1 cellular context compared by ENCODE assay signal in genomic region chr20:33664085-33664761, GRCh38.
TF ChIP-seq lines count a peak whose summit lies in the region.

No MANE protein-coding gene starts in this region.

TF ChIP-seq in K562, 482 proteins besides CTCF, POLR2A, EP300 and RAD21:
- TF ChIP-seq KDM4B (IDR thresholded peaks at IDR 0.05; ENCODE audit: borderline replicate concordance in 2 of 2, low read depth in 1 of 2) (0 out of 4 replicates have a peak, but pooled peaks of 1 of the 2 experiments have one; percentile 41), TEAD4 (IDR thresholded peaks at IDR 0.05; ENCODE audit: low read length) (no peak), TEAD4 (CRISPR knock-in tag; IDR thresholded peaks at IDR 0.05; ENCODE audit: borderline replicate concordance) (0 out of 2 replicates have a peak, but pooled peaks have one; percentile 46), THRB (CRISPR knock-in tag; conservative IDR thresholded peaks at IDR 0.05) (0 out of 2 replicates have a peak, but pooled peaks have one; percentile 58), PREB (CRISPR knock-in tag; IDR thresholded peaks at IDR 0.05) (no peak), ZZZ3 (IDR thresholded peaks at IDR 0.05) (no peak), NFIX (CRISPR knock-in tag; IDR thresholded peaks at IDR 0.05; ENCODE audit: low read depth) (no peak), GABPA (tag; conservative IDR thresholded peaks at IDR 0.05; ENCODE audit: low read depth) (no peak), ZNF12 (CRISPR knock-in tag; IDR thresholded peaks at IDR 0.05) (no peak), USF2 (CRISPR knock-in tag; IDR thresholded peaks at IDR 0.05) (peak; percentile 28), ZFX (CRISPR knock-in tag; IDR thresholded peaks at IDR 0.05) (peak; percentile 32; the same call in 1 of the 2 replicates), NFATC3 (IDR thresholded peaks at IDR 0.05) (no peak), NR2C2 (CRISPR knock-in tag; IDR thresholded peaks at IDR 0.05) (no peak), NR2C2 (tag; IDR thresholded peaks at IDR 0.05) (peak; percentile 10; the same call in 1 of the 2 replicates), ZNF592 (IDR thresholded peaks at IDR 0.05) (0 out of 2 replicates have a peak, but pooled peaks have one; percentile 4)
TF ChIP-seq in K562: peak in this region for 7.
